In genomic region chr2:74292752-74293151, GRCh38 we compare ENCODE assay signal across 22 cellular contexts. TPM values are rescaled to one million over a fixed set of nuclear protein-coding genes. Genes with fewer than 3 reads are reported as not detected.
DNase-seq lines count a peak whose midpoint lies in the region; ATAC-seq, FAIRE-seq and TF ChIP-seq lines count a peak whose summit lies in the region.
"Had no signal": no experiment of that assay in that cellular context is flagged by ENCODE, and none has a peak within 500 bp of the region (broad histone marks: within the 10 kb centered on the region; RNA-seq: fewer than 3 reads in every experiment).

No MANE protein-coding gene starts in this region.

- POLR2A ChIA-PET in A549 (lab: Yijun Ruan, JAX): interaction anchor here (0.6 kb wide), 1 partner anchor 48 kb away, joined by 3 read pairs; no protein-coding TSS in a partner anchor
- POLR2A ChIA-PET in Caco-2 (lab: Charles Lee): no interaction called here
- POLR2A ChIA-PET in K562 (lab: Yijun Ruan, JAX): interaction anchor here (0.6 to 1.0 kb wide), 2 partner anchors 21 to 36 kb away, joined by 3 to 5 read pairs; no protein-coding TSS in a partner anchor

- H3K27ac Mint-ChIP-seq in Caco-2 (ENCODE audit: unreplicated experiment) (peak overlapping the region; percentile 51), nephron (peak overlapping the region; percentile 37 to 48 (median 44))
- H3K27ac Mint-ChIP-seq: CD14-positive monocyte had no signal

- intact Hi-C loops in Caco-2 (cut with micrococcal nuclease; ENCODE audit: unreplicated experiment) (no loop called here), K562 (cut with micrococcal nuclease) (no loop called here)

- no peaks in the 10 kb centered on the region for H3K9me1 ChIP-seq in K562 (ENCODE audit: control insufficient read depth, insufficient read depth, low read length)

- no peak for TF ChIP-seq RAD21 in A549 (conservative IDR thresholded peaks at IDR 0.05 in 1 of 2, IDR thresholded peaks at IDR 0.05 in 1 of 2)
- no peak for TF ChIP-seq RAD21 in K562 (CRISPR knock-in tag; conservative IDR thresholded peaks at IDR 0.05 in 1 of 2, IDR thresholded peaks at IDR 0.05 in 1 of 2)

- peaks cover 19% of the 10 kb centered on the region for H3K4me1 Mint-ChIP-seq in Caco-2 (ENCODE audit: low read depth, unreplicated experiment)
- peaks cover 5% of the 10 kb centered on the region for H3K4me1 Mint-ChIP-seq in nephron

- H3K27me3 ChIP-seq in Caco-2 (replicated peaks; ENCODE audit: control insufficient read depth, insufficient read depth, low read length) (no peaks in the 10 kb centered on the region), K562 (ENCODE audit: control insufficient read depth in 2 of 2, insufficient read depth in 2 of 2, low read length in 2 of 2) (peaks cover under 1 to 2% of the 10 kb centered on the region in 2 experiments; a peak in 2 of 5 replicates)
- H3K27me3 ChIP-seq: breast epithelium, vagina had no signal

- H3K4me2 ChIP-seq in A549: no peak overlapping the region
- no peak overlapping the region for H3K4me2 ChIP-seq in K562 (ENCODE audit: insufficient read depth, low read length)

- H2AFZ ChIP-seq in K562 (ENCODE audit: low read depth, low read length): peak overlapping the region; percentile 68; the same call in 1 of the 2 replicates

- H3K79me2 ChIP-seq in K562 (ENCODE audit: control insufficient read depth, insufficient read depth, low read length): no peaks in the 10 kb centered on the region

- H3K27ac ChIP-seq in A549 (no peak overlapping the region), K562 (ENCODE audit: extremely low read depth, low read depth, low read length) (no peak overlapping the region)
- H3K27ac ChIP-seq: breast epithelium, vagina, WERI-Rb-1 had no signal

- peak; percentile 9 to 69; a peak in 3 of 6 replicates for ATAC-seq in A549
- no peak; the same call in 2 of the 3 replicates for ATAC-seq in K562
- ATAC-seq in HG03095 (IDR thresholded peaks at IDR 0.05; ENCODE audit: unreplicated experiment): no peak
- ATAC-seq: GM12878 had no signal

- H3K4me3 Mint-ChIP-seq in Caco-2 (ENCODE audit: unreplicated experiment) (no peak overlapping the region), nephron (no peak overlapping the region)
- H3K4me3 Mint-ChIP-seq: CD14-positive monocyte had no signal

- FAIRE-seq in A549 (lab: Jason Lieb, UNC) (no peak), K562 (lab: Jason Lieb, UNC) (no peak)
- FAIRE-seq: GM12878, HTR-8/SVneo had no signal

- no peaks in the 10 kb centered on the region; the same call in 1 of the 2 replicates for H4K20me1 ChIP-seq in K562 (replicated peaks; ENCODE audit: control insufficient read depth, insufficient read depth, low read length)

- no peaks in the 10 kb centered on the region for H3K36me3 Mint-ChIP-seq in Caco-2 (ENCODE audit: insufficient read depth, unreplicated experiment)
- peaks cover 4% of the 10 kb centered on the region for H3K36me3 Mint-ChIP-seq in nephron (ENCODE audit: low read depth)
- H3K36me3 Mint-ChIP-seq: CD14-positive monocyte, naive B cell had no signal

- H3K4me1 ChIP-seq in A549: no peaks in the 10 kb centered on the region
- H3K4me1 ChIP-seq in Caco-2: peaks cover 16% of the 10 kb centered on the region
- H3K4me1 ChIP-seq in K562 (replicated peaks in 1 of 2; ENCODE audit: control insufficient read depth in 2 of 2, insufficient read depth in 2 of 2, low read length in 2 of 2): peaks cover 4 to 9% of the 10 kb centered on the region in 2 experiments; a peak in 3 of 5 replicates
- H3K4me1 ChIP-seq: breast epithelium, vagina had no signal

- WGBS in A549 (ENCODE audit: missing lambda C conversion rate): 49% methylated on average over 6 of the region's 6 CpGs
- WGBS in K562 (ENCODE audit: insufficient coverage, low coverage, missing lambda C conversion rate): 27% methylated on average over 6 of the region's 6 CpGs

- H3K27me3 Mint-ChIP-seq in Caco-2 (ENCODE audit: insufficient read depth, unreplicated experiment) (no peaks in the 10 kb centered on the region), nephron (ENCODE audit: low read depth) (no peaks in the 10 kb centered on the region)
- H3K27me3 Mint-ChIP-seq: naive B cell had no signal

- BruUV-seq in Caco-2 (replicated peaks; lab: Mats Ljungman, UMichigan) (no TSS peak), K562 (replicated peaks; lab: Mats Ljungman, UMichigan) (no TSS peak)

- H3K4me3 ChIP-seq in A549 (no peak overlapping the region), Caco-2 (ENCODE audit: low read depth, low read length) (no peak overlapping the region), K562 (no peak overlapping the region)
- H3K4me3 ChIP-seq: breast epithelium, GM12878, vagina had no signal

- no peak for TF ChIP-seq CTCF in A549 (IDR thresholded peaks at IDR 0.05)
- TF ChIP-seq CTCF in Caco-2 (IDR thresholded peaks at IDR 0.05; ENCODE audit: insufficient read depth in 1 of 2, low read depth in 1 of 2, low read length in 1 of 2, severe bottlenecking in 1 of 2, unreplicated experiment in 1 of 2): no peak
- TF ChIP-seq CTCF in K562 (IDR thresholded peaks at IDR 0.05 in 2 of 3, conservative IDR thresholded peaks at IDR 0.05 in 1 of 3; ENCODE audit: insufficient read depth in 2 of 3, low read depth in 1 of 3, low read length in 3 of 3): no peak
- no peak for TF ChIP-seq CTCF in nephron (IDR thresholded peaks at IDR 0.05; ENCODE audit: unreplicated experiment in 3 of 3)

- no peak overlapping the region for H3K9ac ChIP-seq in K562 (ENCODE audit: insufficient read depth in 1 of 2, low read depth in 2 of 2, low read length in 2 of 2)

- TF ChIP-seq POLR2A in A549 (IDR thresholded peaks at IDR 0.05; ENCODE audit: low read length) (no peak), K562 (conservative IDR thresholded peaks at IDR 0.05) (no peak)

- H3K36me3 ChIP-seq in Caco-2 (ENCODE audit: control insufficient read depth, insufficient read depth, low read length): no peaks in the 10 kb centered on the region
- no peaks in the 10 kb centered on the region for H3K36me3 ChIP-seq in K562 (ENCODE audit: control insufficient read depth, insufficient read depth, low read length)
- H3K36me3 ChIP-seq: breast epithelium, vagina, WERI-Rb-1 had no signal

- TF ChIP-seq EP300 in A549 (IDR thresholded peaks at IDR 0.05) (no peak), K562 (IDR thresholded peaks at IDR 0.05; ENCODE audit: low read length) (no peak)

- CTCF ChIA-PET in A549 (lab: Yijun Ruan, JAX) (interaction anchor here (1.0 to 3.6 kb wide), 5 partner anchors 13 to 42 kb away, joined by 3 to 20 read pairs (median 3); no protein-coding TSS in a partner anchor), Caco-2 (lab: Charles Lee) (interaction anchor here (0.6 to 1.1 kb wide), 4 partner anchors 42 to 294 kb away, joined by 3 to 6 read pairs (median 4); no protein-coding TSS in a partner anchor), K562 (lab: Yijun Ruan, JAX; ENCODE audit: low intra/inter-chr PET ratio) (no interaction called here)

- H3K9me3 Mint-ChIP-seq in Caco-2 (ENCODE audit: unreplicated experiment) (no peaks in the 10 kb centered on the region), nephron (no peaks in the 10 kb centered on the region)
- H3K9me3 Mint-ChIP-seq: CD14-positive monocyte, naive B cell had no signal

- in situ Hi-C loops in K562 (cut with MboI): no loop called here

- H3K9me3 ChIP-seq in A549 (no peaks in the 10 kb centered on the region; the same call in 2 of the 3 replicates), Caco-2 (no peaks in the 10 kb centered on the region), K562 (replicated peaks; ENCODE audit: control insufficient read depth, insufficient read depth, low read depth, low read length) (no peaks in the 10 kb centered on the region)
- H3K9me3 ChIP-seq: breast epithelium, vagina had no signal

- DNase-seq in A549 (ENCODE audit: low read depth in 1 of 2, low spot score in 1 of 2) (peak in 1 of 2 experiments; percentile 35), Caco-2 (peak; percentile 45 to 64), K562 (ENCODE audit: extremely low read depth in 1 of 4, low spot score in 3 of 4) (no peak), glomerular visceral epithelial cell (ENCODE audit: extremely low spot score) (no peak), LoVo (ENCODE audit: low spot score) (no peak), NCI-H748 (lab: John Stamatoyannopoulos, UW; ENCODE audit: unreplicated experiment) (no peak)
- DNase-seq: activated CD4-positive, alpha-beta T cell treated with anti-CD3 and anti-CD28 coated beads, Interleukin-2, amount 50 U/mL, for 48 hours; cortex of kidney; mesenchymal stem cell; naive B cell; NCI-H1092; NCI-H2029 treated with DMSO at 0.1 percent for 48 hours; NCI-H446; NK-92 treated with Interleukin-12 subunit alpha and Interleukin-12 subunit beta, amount 100 ng/mL, for 24 hours had no signal

TF ChIP-seq in A549, 52 proteins besides CTCF, POLR2A, EP300 and RAD21 (continues in another document):
- TF ChIP-seq ZFP36 (IDR thresholded peaks at IDR 0.05; ENCODE audit: borderline replicate concordance, partially characterized antibody) (no peak), HOXB5 (CRISPR knock-in tag; IDR thresholded peaks at IDR 0.05) (no peak)

TF ChIP-seq in K562, 482 proteins besides CTCF, POLR2A, EP300 and RAD21 (continues in another document):
- TF ChIP-seq FOXA3 (CRISPR knock-in tag; conservative IDR thresholded peaks at IDR 0.05 in 1 of 2, IDR thresholded peaks at IDR 0.05 in 1 of 2): 0 out of 4 replicates have a peak, but pooled peaks of 1 of the 2 experiments have one; percentile 30

RNA-seq across cellular contexts. Expression of gene SLC4A5, which starts 50.5 kb away (rescaled TPM):
- polyA plus RNA-seq in A549 (2011; rRNA removed) (1.1 and 1.3 TPM in 2 replicates), A549 (2017; fragmentation: RNase III; extraction: RNeasy Plus Mini Kit Qiagen cat#74134 plus additional on column Dnase treatment) (0.38 to 0.63 TPM (median 0.50 TPM) in 3 replicates), K562 (2011; rRNA removed) (0.03 and 0.05 TPM in 2 replicates), K562 (2014; fragmentation: Illumina TruSeq; extraction: Trizol) (0.03 and 0.16 TPM in 2 replicates), K562 (2014; fragmentation: Nextera tagmentation; extraction: Ambion mirVana) (under 1 TPM; 0.10 to 0.13 TPM), K562 (2014; rRNA removed) (0.13 and 0.77 TPM in 2 replicates)
- polyA plus RNA-seq in A549 (2012; cell fraction: cytosol; rRNA removed): 0.04 and 0.18 TPM in 2 replicates
- polyA plus RNA-seq in A549 (2012; cell fraction: nucleus; rRNA removed): 0.62 and 0.70 TPM in 2 replicates
- 1.2 and 1.3 TPM in 2 replicates for polyA minus RNA-seq in A549 (2011; rRNA and poly(A)+ RNA removed)
- total RNA-seq in Caco-2 (2022) (1.9 and 2.2 TPM in 2 replicates), K562 (2014; rRNA removed) (0.05 TPM in 1 of 2 replicates, not detected in the other), K562 (2014; rRNA removed; fragmentation: Illumina TruSeq; extraction: Trizol) (0.03 TPM in 1 of 2 replicates, not detected in the other), K562 (2015; rRNA removed; fragmentation: Illumina TruSeq; extraction: Trizol) (0.34 and 0.69 TPM in 2 replicates), K562 (2021) (0.42 TPM in 1 of 2 replicates, not detected in the other)
- total RNA-seq in K562 (2011; cell fraction: chromatin; rRNA removed; ENCODE audit: low replicate concordance): 0.12 TPM in 1 of 2 replicates, not detected in the other
- not detected in 2 replicates for total RNA-seq in K562 (2011; cell fraction: nucleolus; rRNA removed)
- not detected in 2 replicates for total RNA-seq in K562 (2011; cell fraction: nucleoplasm; rRNA removed)
- polyA plus RNA-seq in K562 (2011; cell fraction: cytosol; rRNA removed): 0.12 TPM in 1 of 2 replicates, not detected in the other
- 0.10 and 0.57 TPM in 2 replicates for polyA plus RNA-seq in K562 (2011; cell fraction: nucleus; rRNA removed)
- 0.21 and 0.96 TPM in 2 replicates for polyA plus RNA-seq in K562 (2012)
- polyA minus RNA-seq in K562 (2011; rRNA and poly(A)+ RNA removed): not detected in 2 replicates
- not detected in 2 replicates for polyA minus RNA-seq in K562 (2011; cell fraction: cytosol; rRNA and poly(A)+ RNA removed)
- polyA minus RNA-seq in K562 (2011; cell fraction: nucleus; rRNA and poly(A)+ RNA removed): not detected in 2 replicates

Comparison
In these comparisons a context has a peak if more than half of its experiments do, and no peak if none do; other contexts are left out.
1. ATAC-seq: peak in A549 (2 of 2); none in K562 (single experiment) and HG03095 (single experiment).
2. DNase-seq: peak in Caco-2 (2 of 2); none in K562 (0 of 4), glomerular visceral epithelial cell (single experiment), LoVo (single experiment) and NCI-H748 (single experiment).